18 cellular contexts compared by ENCODE assay signal in the genomic region with DNA sequence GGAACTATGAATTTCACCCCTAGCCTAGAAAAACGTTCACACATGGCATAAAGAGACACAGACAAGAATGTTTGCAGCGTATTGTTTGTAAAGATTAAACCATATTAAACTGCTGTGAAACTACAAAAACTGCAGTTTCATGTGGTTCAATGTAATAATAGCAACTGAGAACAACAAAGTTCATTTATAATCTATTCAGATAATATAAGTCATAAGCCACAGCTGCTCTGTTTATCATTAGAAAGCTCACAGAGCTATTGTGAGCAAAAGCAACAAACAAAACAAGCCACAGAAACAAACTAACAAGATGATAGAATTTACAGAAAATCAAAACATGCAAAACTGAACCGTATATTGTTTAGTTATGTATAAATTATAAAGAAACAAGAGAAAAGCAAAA.
DNase-seq lines count a peak whose midpoint lies in the region; ATAC-seq and TF ChIP-seq lines count a peak whose summit lies in the region.
"Had no signal": no experiment of that assay in that cellular context is flagged by ENCODE, and none has a peak within 500 bp of the region (broad histone marks: within the 10 kb centered on the region; RNA-seq: fewer than 3 reads in every experiment).

No MANE protein-coding gene starts in this region.

- no peak overlapping the region for H3K27ac ChIP-seq in psoas muscle
- H3K27ac ChIP-seq: colonic mucosa, epithelial cell of prostate had no signal

- no peak overlapping the region for H3K4me3 ChIP-seq in psoas muscle
- H3K4me3 ChIP-seq: A549, colonic mucosa, lung had no signal

- peak; percentile 69 for ATAC-seq in GM18508 (IDR thresholded peaks at IDR 0.05; ENCODE audit: insufficient read depth, unreplicated experiment)
- peak; percentile 88 for ATAC-seq in GM19438 (IDR thresholded peaks at IDR 0.05; ENCODE audit: low read depth, unreplicated experiment)
- peak; percentile 64 for ATAC-seq in HG02852 (IDR thresholded peaks at IDR 0.05; ENCODE audit: unreplicated experiment)
- ATAC-seq in HG03432 (IDR thresholded peaks at IDR 0.05; ENCODE audit: unreplicated experiment): peak; percentile 92
- ATAC-seq in psoas muscle: no peak
- ATAC-seq: A549 had no signal

- no peak for TF ChIP-seq CTCF in psoas muscle (IDR thresholded peaks at IDR 0.05)

- H3K4me1 ChIP-seq in psoas muscle: no peaks in the 10 kb centered on the region
- H3K4me1 ChIP-seq: colonic mucosa had no signal

- H3K27me3 ChIP-seq in psoas muscle (ENCODE audit: insufficient read depth in 3 of 3, low read length in 2 of 3): no peaks in the 10 kb centered on the region
- H3K27me3 ChIP-seq: colonic mucosa had no signal

- intact Hi-C loops in psoas muscle (cut with DNase I): no loop called here

- DNase-seq in GM19238 (ENCODE audit: insufficient read length, low spot score) (no peak), NCI-H748 treated with DMSO at 0.1 percent for 48 hours (lab: John Stamatoyannopoulos, UW) (no peak), OCI-M2 (lab: John Stamatoyannopoulos, UW; ENCODE audit: unreplicated experiment) (no peak), psoas muscle (no peak)
- DNase-seq: activated gamma-delta T cell treated with Interleukin-2 at 50 U/mL for 16 hours, aorta, colonic mucosa, immature natural killer cell, NCI-H2081 treated with DMSO at 0.1 percent for 48 hours, retina, SW 1271 had no signal

- no peaks in the 10 kb centered on the region for H3K36me3 ChIP-seq in psoas muscle (ENCODE audit: insufficient read depth in 1 of 2, low read depth in 1 of 2)
- H3K36me3 ChIP-seq: colonic mucosa had no signal

- H3K9me3 ChIP-seq in psoas muscle: no peaks in the 10 kb centered on the region
- H3K9me3 ChIP-seq: A549, colonic mucosa had no signal

- 75 to 83% (median 78%) methylated on average over 3 of the region's 3 CpGs for WGBS in psoas muscle, 3 donors

Comparison
In these comparisons a context has a peak if more than half of its experiments do, and no peak if none do; other contexts are left out.
1. ATAC-seq: peak in GM18508 (single experiment), GM19438 (single experiment), HG02852 (single experiment) and HG03432 (single experiment); none in psoas muscle (0 of 4).